ENCODE assay signal across 8 cellular contexts in genomic region chr1:115337633-115338456, GRCh38. TPM values are rescaled to one million over a fixed set of nuclear protein-coding genes. Genes with fewer than 3 reads are reported as not detected.
DNase-seq lines count a peak whose midpoint lies in the region; ATAC-seq and TF ChIP-seq lines count a peak whose summit lies in the region.

TSS of gene NGF (minus strand) at chr1:115338249. CDS start at chr1:115286795, 51,454 bp downstream.

- H3K27me3 Mint-ChIP-seq in glutamatergic neuron (ENCODE audit: unreplicated experiment): peaks cover 5% of the 10 kb centered on the region

- TF ChIP-seq POLR2A in Peyer's patch (IDR thresholded peaks at IDR 0.05): no peak

- H3K4me3 Mint-ChIP-seq in glutamatergic neuron (ENCODE audit: unreplicated experiment): peak within 1 kb of the TSS; percentile 94

- DNase-seq in GM06990 (ENCODE audit: extremely low read depth, insufficient read length) (peak; percentile 1), Peyer's patch (no peak), glutamatergic neuron (peak; percentile 70), HAP-1 (ENCODE audit: low spot score in 2 of 2) (no peak)
- DNase-seq in activated CD8-positive, alpha-beta memory T cell treated with anti-CD3 and anti-CD28 coated beads, Interleukin-2, amount 50 U/mL, for 4 hours: no peak

- H3K27me3 ChIP-seq in GM06990 (replicated peaks; ENCODE audit: control insufficient read depth, insufficient read depth, low read length): peaks cover 2% of the 10 kb centered on the region
- peaks cover 0 to 14% of the 10 kb centered on the region in 2 donors for H3K27me3 ChIP-seq in Peyer's patch
- no peaks in the 10 kb centered on the region for H3K27me3 ChIP-seq in rectal smooth muscle tissue (ENCODE audit: control insufficient read depth, insufficient read depth, low read length)
- peaks cover 5% of the 10 kb centered on the region; the same call in 1 of the 2 replicates for H3K27me3 ChIP-seq in HAP-1 (ENCODE audit: low read depth)

- in situ Hi-C loops in HAP-1 (cut with MboI; ENCODE audit: low sequenced_read_pairs): no loop called here

- H3K36me3 ChIP-seq in GM06990 (ENCODE audit: control insufficient read depth, insufficient read depth, low read length) (no peaks in the 10 kb centered on the region), Peyer's patch (no peaks in the 10 kb centered on the region), rectal smooth muscle tissue (ENCODE audit: control insufficient read depth, insufficient read depth, low read length) (no peaks in the 10 kb centered on the region), HAP-1 (replicated peaks) (no peaks in the 10 kb centered on the region)

- TF ChIP-seq CTCF in GM06990 (IDR thresholded peaks at IDR 0.05; ENCODE audit: insufficient read depth, low read length, poor library complexity, severe bottlenecking) (no peak), Peyer's patch (IDR thresholded peaks at IDR 0.05) (no peak), glutamatergic neuron (IDR thresholded peaks at IDR 0.05; ENCODE audit: partially characterized antibody, unreplicated experiment) (no peak)

- peaks cover 18% of the 10 kb centered on the region for H3K4me1 Mint-ChIP-seq in glutamatergic neuron (ENCODE audit: low read depth, unreplicated experiment)

- H3K9me3 ChIP-seq in Peyer's patch: no peaks in the 10 kb centered on the region
- no peaks in the 10 kb centered on the region for H3K9me3 ChIP-seq in HAP-1

- H3K27ac ChIP-seq in Peyer's patch (peak within 1 kb of the TSS; percentile 36 to 58 (median 47)), rectal smooth muscle tissue (ENCODE audit: low read depth, low read length) (no peak within 1 kb of the TSS)

- peaks cover 0 to 9% (median 0%) of the 10 kb centered on the region in 4 donors for H3K4me1 ChIP-seq in Peyer's patch
- no peaks in the 10 kb centered on the region for H3K4me1 ChIP-seq in rectal smooth muscle tissue (ENCODE audit: control insufficient read depth, insufficient read depth, low read length)
- H3K4me1 ChIP-seq in HAP-1: no peaks in the 10 kb centered on the region

- H3K4me3 ChIP-seq in GM06990 (replicated peaks; ENCODE audit: low read depth, low read length) (no peak within 1 kb of the TSS), Peyer's patch (peak within 1 kb of the TSS; percentile 25 to 43 (median 32)), rectal smooth muscle tissue (ENCODE audit: low read length) (peak within 1 kb of the TSS; percentile 59), HAP-1 (no peak within 1 kb of the TSS)

- no peak within 1 kb of the TSS for H3K9ac ChIP-seq in rectal smooth muscle tissue (ENCODE audit: low read length)

- H3K9me3 Mint-ChIP-seq in glutamatergic neuron (ENCODE audit: unreplicated experiment): peaks cover 2% of the 10 kb centered on the region

- no peak within 1 kb of the TSS for H3K27ac Mint-ChIP-seq in glutamatergic neuron (ENCODE audit: unreplicated experiment)

- ATAC-seq in HG03175 (IDR thresholded peaks at IDR 0.05; ENCODE audit: unreplicated experiment) (no peak), GM18517 (IDR thresholded peaks at IDR 0.05; ENCODE audit: unreplicated experiment) (no peak)

- no peaks in the 10 kb centered on the region for H3K36me3 Mint-ChIP-seq in glutamatergic neuron (ENCODE audit: unreplicated experiment)

RNA-seq across cellular contexts. Expression of gene NGF, which starts in this region (rescaled TPM):
- total RNA-seq in Peyer's patch (not detected), glutamatergic neuron (ENCODE audit: unreplicated experiment) (0.83 TPM)

Comparison
In these comparisons a context has a peak if more than half of its experiments do, and no peak if none do; other contexts are left out.
1. Peak in DNase-seq in glutamatergic neuron; RNA of the gene not detected or under 1 TPM.
2. H3K4me3 ChIP-seq: peak in Peyer's patch (4 of 4) and rectal smooth muscle tissue (single experiment); none in GM06990 (single experiment) and HAP-1 (single experiment).